In the genomic region with DNA sequence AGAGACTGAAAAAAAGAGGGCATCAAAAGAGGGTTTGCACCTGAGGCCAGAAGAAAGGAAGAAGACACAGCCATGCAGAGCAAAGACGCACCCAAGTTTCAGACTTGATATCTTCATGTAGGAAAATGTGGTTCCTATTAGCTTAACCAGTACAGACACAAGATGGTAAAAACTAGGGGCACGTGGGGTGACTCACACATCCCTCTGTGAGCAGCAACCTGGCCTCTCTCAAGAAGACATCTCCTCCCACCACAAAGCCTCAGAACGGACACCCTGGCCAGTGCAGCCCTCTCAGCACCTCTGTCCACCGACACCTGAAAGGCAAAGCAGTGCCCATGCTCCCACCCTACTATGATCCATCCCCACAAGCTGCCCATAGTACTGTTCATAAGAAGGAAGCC, we compare ENCODE assay signal across 9 cellular contexts. TPM values are rescaled to one million over a fixed set of nuclear protein-coding genes. Genes with fewer than 3 reads are reported as not detected.
DNase-seq lines count a peak whose midpoint lies in the region; ATAC-seq and TF ChIP-seq lines count a peak whose summit lies in the region.
"Had no signal": no experiment of that assay in that cellular context is flagged by ENCODE, and none has a peak within 500 bp of the region (broad histone marks: within the 10 kb centered on the region; RNA-seq: fewer than 3 reads in every experiment).

No MANE protein-coding gene starts in this region.

- peaks cover 24% of the 10 kb centered on the region for H3K36me3 Mint-ChIP-seq in activated naive CD4-positive, alpha-beta T cell treated with anti-CD3 and anti-CD28 coated beads for 36 hours (ENCODE audit: low read depth)
- peaks cover 93% of the 10 kb centered on the region for H3K36me3 Mint-ChIP-seq in Caco-2 (ENCODE audit: insufficient read depth, unreplicated experiment)

- H4K20me1 ChIP-seq in MM.1S (ENCODE audit: insufficient read depth, low read length) = no peaks in the 10 kb centered on the region

- H3K4me1 Mint-ChIP-seq in activated naive CD4-positive, alpha-beta T cell treated with anti-CD3 and anti-CD28 coated beads for 36 hours (ENCODE audit: low read depth) = peaks cover 57% of the 10 kb centered on the region
- peaks cover 34% of the 10 kb centered on the region for H3K4me1 Mint-ChIP-seq in Caco-2 (ENCODE audit: low read depth, unreplicated experiment)

- DNase-seq in MM.1S (peak; percentile 41), NCI-H524 treated with DMSO at 0.1 percent for 48 hours (lab: John Stamatoyannopoulos, UW) (no peak), GM19240 (ENCODE audit: insufficient read length, low spot score) (no peak), gastrocnemius medialis (no peak), Caco-2 (no peak)
- peak; percentile 86 for DNase-seq in activated naive CD4-positive, alpha-beta T cell treated with anti-CD3 and anti-CD28 coated beads for 36 hours
- peak; percentile 79 for DNase-seq in stimulated activated CD4-positive, alpha-beta T cell treated with anti-CD3 and anti-CD28 coated beads, Interleukin-1b, Interleukin-23, amount 100 ng/mL, for 48 hours
- DNase-seq: glutamatergic neuron had no signal

- TF ChIP-seq POLR2A in gastrocnemius medialis (IDR thresholded peaks at IDR 0.05) = no peak

- no peak overlapping the region for H3K9ac ChIP-seq in MM.1S (ENCODE audit: low read length)

- 0 out of 2 replicates have a peak, but pooled peaks cover 3% of the 10 kb centered on the region for H3K79me2 ChIP-seq in MM.1S (ENCODE audit: low read length)

- POLR2A ChIA-PET in Caco-2 (lab: Charles Lee) = no interaction called here

- no peak overlapping the region for H2AFZ ChIP-seq in MM.1S (ENCODE audit: low read length)

- no peaks in the 10 kb centered on the region for H3K9me3 ChIP-seq in MM.1S (replicated peaks; ENCODE audit: insufficient read depth, low read length)
- H3K9me3 ChIP-seq in gastrocnemius medialis = no peaks in the 10 kb centered on the region
- no peaks in the 10 kb centered on the region for H3K9me3 ChIP-seq in Caco-2

- CTCF ChIA-PET in activated naive CD4-positive, alpha-beta T cell treated with anti-CD3 and anti-CD28 coated beads for 36 hours (lab: Charles Lee) = interaction anchor here (0.7 to 5.3 kb wide), 8 partner anchors 11 to 117 kb away, joined by 3 to 39 read pairs (median 6); a partner anchor contains a TSS
- CTCF ChIA-PET in Caco-2 (lab: Charles Lee) = no interaction called here

- peak overlapping the region; percentile 93 for H3K27ac Mint-ChIP-seq in activated naive CD4-positive, alpha-beta T cell treated with anti-CD3 and anti-CD28 coated beads for 36 hours
- H3K27ac Mint-ChIP-seq in Caco-2 (ENCODE audit: unreplicated experiment) = no peak overlapping the region

- peak; percentile 63 for ATAC-seq in GM18868 (IDR thresholded peaks at IDR 0.05; ENCODE audit: unreplicated experiment)
- no peak for ATAC-seq in gastrocnemius medialis

- H3F3A ChIP-seq in MM.1S (ENCODE audit: insufficient read depth, low read length) = no peaks in the 10 kb centered on the region

- in situ Hi-C loops in gastrocnemius medialis (cut with MboI; ENCODE audit: low sequenced_read_pairs in 4 of 4) = no loop called here

- H3K27me3 Mint-ChIP-seq in activated naive CD4-positive, alpha-beta T cell treated with anti-CD3 and anti-CD28 coated beads for 36 hours (ENCODE audit: low read depth) = no peaks in the 10 kb centered on the region
- no peaks in the 10 kb centered on the region for H3K27me3 Mint-ChIP-seq in Caco-2 (ENCODE audit: insufficient read depth, unreplicated experiment)

- intact Hi-C loops in activated naive CD4-positive, alpha-beta T cell treated with anti-CD3 and anti-CD28 coated beads for 36 hours (cut with micrococcal nuclease) = loop anchor here (1.0 to 5.0 kb wide), 13 partner anchors 34 to 1811 kb away; a partner anchor contains a TSS
- intact Hi-C loops in gastrocnemius medialis (cut with DNase I; ENCODE audit: low total_unique reads) (no loop called here), Caco-2 (cut with micrococcal nuclease; ENCODE audit: unreplicated experiment) (no loop called here)

- H3K27me3 ChIP-seq in MM.1S (replicated peaks; ENCODE audit: insufficient read depth, low read length) (no peaks in the 10 kb centered on the region), gastrocnemius medialis (no peaks in the 10 kb centered on the region), Caco-2 (replicated peaks; ENCODE audit: control insufficient read depth, insufficient read depth, low read length) (no peaks in the 10 kb centered on the region)

- no peak overlapping the region for H3K4me3 Mint-ChIP-seq in activated naive CD4-positive, alpha-beta T cell treated with anti-CD3 and anti-CD28 coated beads for 36 hours
- H3K4me3 Mint-ChIP-seq in Caco-2 (ENCODE audit: unreplicated experiment) = no peak overlapping the region

- no TSS peak for BruUV-seq in Caco-2 (replicated peaks; lab: Mats Ljungman, UMichigan)

- TF ChIP-seq CTCF in MM.1S (IDR thresholded peaks at IDR 0.05; ENCODE audit: low read length) (no peak), gastrocnemius medialis (IDR thresholded peaks at IDR 0.05 in 4 of 5, conservative IDR thresholded peaks at IDR 0.05 in 1 of 5) (no peak), Caco-2 (IDR thresholded peaks at IDR 0.05; ENCODE audit: insufficient read depth in 1 of 2, low read depth in 1 of 2, low read length in 1 of 2, severe bottlenecking in 1 of 2, unreplicated experiment in 1 of 2) (no peak)

- no peak overlapping the region for H3K4me3 ChIP-seq in MM.1S (ENCODE audit: low read length)
- no peak overlapping the region for H3K4me3 ChIP-seq in gastrocnemius medialis
- H3K4me3 ChIP-seq in Caco-2 (ENCODE audit: low read depth, low read length) = no peak overlapping the region

- no peaks in the 10 kb centered on the region for H3K9me2 ChIP-seq in MM.1S (replicated peaks; ENCODE audit: insufficient read depth, low read length)

- peaks cover 13% of the 10 kb centered on the region for H3K4me1 ChIP-seq in MM.1S (ENCODE audit: low read length)
- no peaks in the 10 kb centered on the region for H3K4me1 ChIP-seq in gastrocnemius medialis
- peaks cover 43% of the 10 kb centered on the region for H3K4me1 ChIP-seq in Caco-2

- H3K27ac ChIP-seq in MM.1S (ENCODE audit: low read length) = no peak overlapping the region
- no peak overlapping the region for H3K27ac ChIP-seq in gastrocnemius medialis

- H3K4me2 ChIP-seq in MM.1S (ENCODE audit: low read depth, low read length) = no peak overlapping the region

- H3K9me3 Mint-ChIP-seq in activated naive CD4-positive, alpha-beta T cell treated with anti-CD3 and anti-CD28 coated beads for 36 hours = no peaks in the 10 kb centered on the region
- H3K9me3 Mint-ChIP-seq in Caco-2 (ENCODE audit: unreplicated experiment) = no peaks in the 10 kb centered on the region

- H3K36me3 ChIP-seq in MM.1S (replicated peaks; ENCODE audit: insufficient read depth, low read length) (no peaks in the 10 kb centered on the region; the same call in 1 of the 2 replicates), gastrocnemius medialis (peaks cover 0 to 56% of the 10 kb centered on the region in 2 donors), Caco-2 (ENCODE audit: control insufficient read depth, insufficient read depth, low read length) (peaks cover 6% of the 10 kb centered on the region)

RNA-seq across cellular contexts. Expression of a gene that starts 33.3 kb away (rescaled TPM):
- 10 to 100 TPM; 32.0 to 36.3 TPM for total RNA-seq in activated naive CD4-positive, alpha-beta T cell treated with anti-CD3 and anti-CD28 coated beads for 36 hours
- total RNA-seq in gastrocnemius medialis = 10 to 100 TPM; 11.4 to 38.0 (median 19.3) TPM
- 307 and 324 TPM in 2 replicates for total RNA-seq in Caco-2 (2022)

RNA-seq across cellular contexts. Expression of a gene that starts 33.3 kb away (rescaled TPM):
- 1 to 10 TPM; 3.2 to 3.3 TPM for total RNA-seq in activated naive CD4-positive, alpha-beta T cell treated with anti-CD3 and anti-CD28 coated beads for 36 hours
- 1 to 10 TPM; 2.1 to 2.8 (median 2.6) TPM for total RNA-seq in gastrocnemius medialis
- 20.0 and 22.5 TPM in 2 replicates for total RNA-seq in Caco-2 (2022)

RNA-seq across cellular contexts. Expression of a gene that starts 50.2 kb away (rescaled TPM):
- total RNA-seq in activated naive CD4-positive, alpha-beta T cell treated with anti-CD3 and anti-CD28 coated beads for 36 hours = 10 to 100 TPM; 48.1 to 51.1 TPM
- total RNA-seq in gastrocnemius medialis (100 to 1,000 TPM in 1 of 4 donors, 10 to 100 TPM in 3; 75.2 to 107 (median 83.1) TPM), Caco-2 (2022) (144 and 151 TPM in 2 replicates)

Comparison
In these comparisons a context has a peak if more than half of its experiments do, and no peak if none do; other contexts are left out.
1. DNase-seq: peak in MM.1S (single experiment), activated naive CD4-positive, alpha-beta T cell treated with anti-CD3 and anti-CD28 coated beads for 36 hours (single experiment) and stimulated activated CD4-positive, alpha-beta T cell treated with anti-CD3 and anti-CD28 coated beads, Interleukin-1b, Interleukin-23, amount 100 ng/mL, for 48 hours (single experiment); none in NCI-H524 treated with DMSO at 0.1 percent for 48 hours (single experiment), GM19240 (single experiment), gastrocnemius medialis (0 of 2) and Caco-2 (0 of 2).